Comparison of ENCODE assay signal across 8 cellular contexts in the genomic region with DNA sequence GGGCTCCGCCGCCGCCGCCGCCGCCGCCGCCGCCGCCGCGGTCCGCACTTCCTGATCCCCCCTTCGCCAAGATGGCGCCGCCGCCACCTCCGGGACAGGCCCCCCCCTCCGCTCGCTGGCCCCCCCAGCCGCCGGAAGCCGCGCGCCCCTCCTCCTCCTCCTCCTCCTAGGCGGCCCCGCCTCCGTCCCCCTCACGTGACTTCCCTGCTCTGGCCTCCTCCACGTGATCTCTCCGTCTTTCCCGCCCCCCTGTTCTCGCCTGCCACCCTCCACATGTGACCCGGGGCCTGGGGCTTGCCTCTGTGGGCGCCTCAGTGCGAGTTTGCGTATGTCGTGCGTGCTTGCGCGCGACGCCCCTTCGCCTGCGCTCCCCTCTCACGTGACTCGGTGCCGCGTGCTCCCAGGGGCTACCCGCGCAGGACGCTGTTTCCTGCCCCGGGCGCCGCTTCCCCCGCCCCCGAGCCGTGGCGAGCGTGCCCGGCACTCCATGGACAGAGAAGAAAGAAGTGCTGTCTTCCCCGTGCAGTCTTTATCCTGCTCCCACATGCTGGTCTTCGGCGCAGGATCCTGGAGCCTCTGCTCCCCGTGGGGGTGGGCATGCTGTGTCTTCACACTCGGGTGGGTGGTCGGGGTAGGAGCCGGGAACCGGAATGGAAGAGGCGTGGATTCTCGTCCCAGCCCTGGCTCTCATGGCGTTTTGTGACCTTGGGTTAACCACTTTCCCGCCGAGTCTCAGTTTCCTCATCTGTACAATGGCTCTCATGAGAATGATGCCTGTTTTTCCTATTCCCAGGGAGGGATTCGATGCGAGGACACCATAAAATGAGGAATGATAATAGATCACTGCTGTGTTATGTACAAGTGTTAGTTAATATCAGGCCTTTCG. TPM values are rescaled to one million over a fixed set of nuclear protein-coding genes. Genes with fewer than 3 reads are reported as not detected.
DNase-seq lines count a peak whose midpoint lies in the region; ATAC-seq and TF ChIP-seq lines count a peak whose summit lies in the region.

A gene (minus strand): TSS at position 53 of the 886 bp plus-strand sequence. CDS start 109 bp downstream, outside the sequence.

- H3K9me3 ChIP-seq in PC-9 (ENCODE audit: insufficient read depth, low read depth) (no peaks in the 10 kb centered on the region), mucosa of rectum (ENCODE audit: control insufficient read depth in 2 of 2, low read length in 2 of 2) (no peaks in the 10 kb centered on the region)

- POLR2A ChIA-PET in PC-9 (lab: Charles Lee; ENCODE audit: unreplicated experiment): interaction anchor here (0.6 to 1.2 kb wide), 4 partner anchors 337 to 992 kb away, joined by 3 to 10 read pairs (median 5); a partner anchor contains a TSS

- H4K20me1 ChIP-seq in PC-9 (ENCODE audit: insufficient read depth): peaks cover 6% of the 10 kb centered on the region; the same call in 1 of the 2 replicates

- H3F3A ChIP-seq in PC-9 (ENCODE audit: insufficient read depth, low read depth): peaks cover 10% of the 10 kb centered on the region; the same call in 1 of the 2 replicates

- TF ChIP-seq CTCF in PC-9 (conservative IDR thresholded peaks at IDR 0.05): no peak
- TF ChIP-seq CTCF in epithelial cell of proximal tubule (conservative IDR thresholded peaks at IDR 0.05; ENCODE audit: low read depth, low read length): no peak

- peak within 1 kb of the TSS; percentile 80 for H3K4me3 ChIP-seq in Jurkat, Clone E6-1 (ENCODE audit: low read length)
- peak within 1 kb of the TSS; percentile 98 for H3K4me3 ChIP-seq in PC-9
- peak within 1 kb of the TSS; percentile 89 for H3K4me3 ChIP-seq in epithelial cell of proximal tubule (ENCODE audit: low read depth, low read length)
- peak within 1 kb of the TSS; percentile 83 to 97 for H3K4me3 ChIP-seq in mucosa of rectum (ENCODE audit: low read length in 2 of 2)

- peak within 1 kb of the TSS; percentile 84 for H3K9ac ChIP-seq in mucosa of rectum (ENCODE audit: low read depth in 1 of 2, low read length in 2 of 2)

- peak; percentile 81 for ATAC-seq in GM21619 (IDR thresholded peaks at IDR 0.05; ENCODE audit: unreplicated experiment)

- CTCF ChIA-PET in PC-9 (lab: Charles Lee): interaction anchor here (0.6 to 1.6 kb wide), 8 partner anchors 319 to 526 kb away, joined by 3 to 11 read pairs (median 6); a partner anchor contains a TSS

- H3K27me3 ChIP-seq in PC-9 (ENCODE audit: insufficient read depth, low read depth): no peaks in the 10 kb centered on the region; the same call in 1 of the 2 replicates
- no peaks in the 10 kb centered on the region for H3K27me3 ChIP-seq in mucosa of rectum (ENCODE audit: control insufficient read depth in 2 of 2, insufficient read depth in 2 of 2, low read length in 2 of 2)

- BruUV-seq in PC-9 (replicated peaks; lab: Mats Ljungman, UMichigan): TSS peak; percentile 73

- peaks cover 16% of the 10 kb centered on the region; the same call in 1 of the 2 replicates for H3K4me1 ChIP-seq in PC-9 (replicated peaks; ENCODE audit: insufficient read depth)
- H3K4me1 ChIP-seq in mucosa of rectum (ENCODE audit: control insufficient read depth in 2 of 2, insufficient read depth in 2 of 2, low read length in 2 of 2): peaks cover 14 to 22% of the 10 kb centered on the region in 2 donors

- H3K27ac ChIP-seq in PC-9 (peak within 1 kb of the TSS; percentile 61), mucosa of rectum (ENCODE audit: low read depth in 2 of 2, low read length in 2 of 2) (peak within 1 kb of the TSS; percentile 82 to 85)

- intact Hi-C loops in PC-9 (cut with micrococcal nuclease; ENCODE audit: unreplicated experiment): loop anchor here (1.0 to 5.0 kb wide), 7 partner anchors 49 to 568 kb away; a partner anchor contains a TSS

- peaks cover 34% of the 10 kb centered on the region for H3K79me2 ChIP-seq in PC-9 (ENCODE audit: low read depth)

- no peaks in the 10 kb centered on the region for H3K9me2 ChIP-seq in PC-9 (ENCODE audit: insufficient read depth)

- peak within 1 kb of the TSS; percentile 85 for H2AFZ ChIP-seq in PC-9

- DNase-seq in DMS153 (lab: John Stamatoyannopoulos, UW) (peak; percentile 100), PC-9 (peak; percentile 87 to 98), epithelial cell of proximal tubule (ENCODE audit: low read depth) (peak; percentile 68)
- DNase-seq in Jurkat, Clone E6-1 (ENCODE audit: low read depth, low spot score): peak; percentile 99
- peak; percentile 98 for DNase-seq in activated T-cell treated with anti-CD3 and anti-CD28 coated beads, Interleukin-2, amount 50 U/mL, for 1 hour
- DNase-seq in stimulated activated CD8-positive, alpha-beta memory T cell treated with anti-CD3 and anti-CD28 coated beads, Interleukin-4, amount 100 ng/mL, for 48 hours: peak; percentile 99

- H3K36me3 ChIP-seq in PC-9 (ENCODE audit: low read depth) (peaks cover 22% of the 10 kb centered on the region), mucosa of rectum (ENCODE audit: control insufficient read depth in 2 of 2, insufficient read depth in 2 of 2, low read length in 2 of 2) (peaks cover 18 to 21% of the 10 kb centered on the region in 2 donors)

- H3K4me2 ChIP-seq in PC-9: peak within 1 kb of the TSS; percentile 96

RNA-seq across cellular contexts. Expression of the gene that starts here (rescaled TPM):
- 160 TPM for polyA plus RNA-seq in Jurkat, Clone E6-1 (2012; ENCODE audit: insufficient read depth, insufficient read length)
- total RNA-seq in PC-9 (2021) (52.8 and 63.3 TPM in 2 replicates), epithelial cell of proximal tubule (21.8 and 26.3 TPM in 2 replicates)

Comparison
In these comparisons a context has a peak if more than half of its experiments do, and no peak if none do; other contexts are left out.
1. Peak in every context shown above with its lines: DNase-seq, ATAC-seq, H3K4me3 ChIP-seq and H3K27ac ChIP-seq.